16 cellular contexts compared by ENCODE assay signal in genomic region chrX:51682365-51683106, GRCh38. TPM values are rescaled to one million over a fixed set of nuclear protein-coding genes. Genes with fewer than 3 reads are reported as not detected.
"Had no signal": no experiment of that assay in that cellular context is flagged by ENCODE, and none has a peak within 500 bp of the region (broad histone marks: within the 10 kb centered on the region; RNA-seq: fewer than 3 reads in every experiment).

TSS of gene CENPVL2 (minus strand) at chrX:51682831. CDS start at chrX:51682831, 0 bp downstream.

RNA-seq across cellular contexts. Expression of gene CENPVL2, which starts in this region (rescaled TPM):
- total RNA-seq: activated naive CD4-positive, alpha-beta T cell treated with anti-CD3 and anti-CD28 coated beads for 36 hours; activated naive CD4-positive, alpha-beta T cell treated with anti-CD3 and anti-CD28 coated beads, Interleukin-2, amount 50 U/mL, for 72 hours; activated naive CD8-positive, alpha-beta T cell treated with anti-CD3 and anti-CD28 coated beads, Interleukin-2, amount 10 ng/mL, durations not matched to agents 7 days and 5 days; activated T-cell treated with anti-CD3 and anti-CD28 coated beads, Interleukin-2, amount 50 U/mL, for 4 hours; activated T-helper 1 cell treated with anti-CD3 and anti-CD28 coated beads, Interleukin-12 subunit alpha, Interleukin-12 subunit beta, Interleukin-2, Interleukin-4 antibody, amounts not matched to agents 30 ng/mL and 10 ng/mL and 1 ng/mL, durations not matched to agents 14 hours and 24 hours and 36 hours; activated T-helper 17 cell treated with anti-CD3 and anti-CD28 coated beads, Interleukin-2, amount 50 U/mL, for 72 hours; activated T-helper 2 cell treated with anti-CD3 and anti-CD28 coated beads, Interferon-gamma antibody, Interleukin-2, Interleukin-4, amounts not matched to agents 10 μg/mL and 5 μg/mL and 100 μg/mL, durations not matched to agents 14 hours and 24 hours and 36 hours; adrenal gland; aorta; ascending aorta; body of pancreas; breast epithelium; bronchial epithelial cell; cardiac septum; chondrocyte had no signal
- polyA plus RNA-seq: adipose tissue, adrenal gland, aorta had no signal
